Comparison of ENCODE assay signal across 8 cellular contexts in the genomic region with DNA sequence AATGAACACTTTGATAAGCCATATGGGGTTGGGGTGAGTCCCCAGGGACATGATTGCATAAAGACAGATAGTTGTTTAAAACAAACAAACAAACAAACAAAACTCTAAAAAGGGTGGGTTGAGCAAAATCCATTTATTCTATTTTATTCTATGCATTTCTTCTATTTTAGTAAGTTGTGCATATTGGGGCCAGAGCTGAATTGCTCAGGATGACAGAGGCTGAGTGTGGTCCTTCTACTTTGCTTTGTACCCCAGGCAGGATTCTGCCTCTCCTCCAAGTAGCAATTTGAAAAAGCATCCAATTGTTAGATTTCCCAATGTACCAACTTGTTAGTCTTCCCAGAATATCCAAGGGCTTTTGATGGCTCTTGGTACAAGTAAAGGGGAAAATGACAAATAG.
"Had no signal": no experiment of that assay in that cellular context is flagged by ENCODE, and none has a peak within 500 bp of the region (broad histone marks: within the 10 kb centered on the region; RNA-seq: fewer than 3 reads in every experiment).

No MANE protein-coding gene starts in this region.

- ATAC-seq: HepG2, K562 had no signal

- FAIRE-seq: HepG2, HTR-8/SVneo, K562 had no signal

- H3K4me3 ChIP-seq: K562 had no signal

- DNase-seq: IMR-90, KBM-7, KG1 had no signal

- H3K27ac ChIP-seq: HL-60, KMS-11 had no signal

- H3K4me2 ChIP-seq: KMS-11 had no signal
